In the genomic region with DNA sequence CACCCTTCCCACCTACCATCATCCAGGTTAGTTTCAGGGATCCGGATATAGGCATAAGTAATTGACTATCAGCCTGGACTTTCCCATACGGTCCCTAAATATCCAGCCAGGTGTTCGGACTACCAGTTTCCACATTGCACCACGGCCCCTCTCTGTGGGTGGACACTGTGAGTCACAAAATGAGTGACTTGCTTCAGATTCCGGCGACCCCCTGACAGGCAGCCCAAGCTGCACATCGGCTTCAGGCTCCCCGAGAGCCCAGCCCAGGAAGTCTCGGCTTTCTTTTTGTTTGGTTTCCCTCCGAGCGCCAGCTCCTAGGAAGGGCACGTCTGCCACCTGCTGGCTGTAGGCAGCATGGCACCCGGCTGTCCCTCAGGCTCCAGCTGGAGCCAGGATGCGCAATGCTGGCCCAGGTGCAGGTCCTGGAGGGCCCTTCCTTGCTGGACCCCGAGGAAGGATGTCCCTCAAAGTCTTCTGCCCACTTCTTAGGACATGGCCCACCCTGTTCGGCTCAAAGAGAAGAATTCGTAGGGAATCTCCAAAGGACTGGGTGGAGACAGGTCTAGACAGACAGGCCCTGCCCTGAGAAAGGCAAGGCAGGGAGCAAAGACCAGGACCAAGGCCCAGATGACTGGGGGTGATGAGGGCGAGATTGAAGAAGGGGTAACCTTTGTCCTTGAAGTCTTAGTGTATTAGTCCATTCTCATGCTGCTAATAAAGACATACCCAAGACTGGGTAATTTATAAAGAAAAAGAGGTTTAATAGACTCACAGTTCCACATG, we compare ENCODE assay signal across 8 cellular contexts. TPM values are rescaled to one million over a fixed set of nuclear protein-coding genes. Genes with fewer than 3 reads are reported as not detected.
A peak's percentile ranks its signal among the peaks of the same experiment; 100 is the strongest.
DNase-seq lines count a peak whose midpoint lies in the region; ATAC-seq and TF ChIP-seq lines count a peak whose summit lies in the region.

No MANE protein-coding gene starts in this region.

- H3K4me3 ChIP-seq in DND-41 (ENCODE audit: low read depth in 1 of 2, low read length in 2 of 2): peak overlapping the region in 1 of 2 experiments; percentile 50; a peak in 2 of 4 replicates
- H3K4me3 ChIP-seq in SK-N-MC: peak overlapping the region; percentile 58
- H3K4me3 ChIP-seq in trophoblast cell (ENCODE audit: low read depth, low read length): no peak overlapping the region
- H3K4me3 ChIP-seq in tibial artery: peak overlapping the region; percentile 37 to 50

- H3K4me1 Mint-ChIP-seq in activated naive CD4-positive, alpha-beta T cell treated with anti-CD3 and anti-CD28 coated beads, Interleukin-2, amount 50 U/mL, for 24 hours: no peaks in the 10 kb centered on the region

- H2AK5ac ChIP-seq in trophoblast cell (ENCODE audit: low read length): no peak overlapping the region

- no peaks in the 10 kb centered on the region for H3K27me3 Mint-ChIP-seq in activated naive CD4-positive, alpha-beta T cell treated with anti-CD3 and anti-CD28 coated beads, Interleukin-2, amount 50 U/mL, for 24 hours

- H3K79me2 ChIP-seq in DND-41 (ENCODE audit: insufficient read depth, low read length): no peaks in the 10 kb centered on the region
- H3K79me2 ChIP-seq in trophoblast cell (ENCODE audit: control insufficient read depth, insufficient read depth, low read length, poor library complexity): no peaks in the 10 kb centered on the region

- H3K14ac ChIP-seq in trophoblast cell (ENCODE audit: low read length): no peak overlapping the region

- H3K4ac ChIP-seq in trophoblast cell (ENCODE audit: low read depth, low read length): no peak overlapping the region

- H4K91ac ChIP-seq in trophoblast cell (ENCODE audit: low read depth, low read length): no peak overlapping the region

- in situ Hi-C loops in KBM-7 (cut with MboI; ENCODE audit: low pct_unique_long_range_greater_than_20kb, low sequenced_read_pairs): no loop called here

- no peak overlapping the region for H3K23ac ChIP-seq in trophoblast cell (ENCODE audit: low read length)

- H4K12ac ChIP-seq in trophoblast cell (ENCODE audit: low read depth, low read length): no peak overlapping the region

- no CpG with 5 or more reads among the region's 18 CpGs for WGBS in trophoblast cell (ENCODE audit: extremely low coverage, insufficient coverage, insufficient read length)

- H3K27me3 ChIP-seq in DND-41 (ENCODE audit: insufficient read depth, low read length, poor library complexity): no peaks in the 10 kb centered on the region
- peaks cover 5% of the 10 kb centered on the region for H3K27me3 ChIP-seq in trophoblast cell (ENCODE audit: insufficient read depth, low read length)
- no peaks in the 10 kb centered on the region for H3K27me3 ChIP-seq in tibial artery

- H3K9ac ChIP-seq in DND-41 (ENCODE audit: low read depth, low read length): peak overlapping the region; percentile 39
- H3K9ac ChIP-seq in SK-N-MC (ENCODE audit: insufficient read length): no peak overlapping the region
- H3K9ac ChIP-seq in trophoblast cell (ENCODE audit: low read length): no peak overlapping the region

- no peaks in the 10 kb centered on the region for H3K79me1 ChIP-seq in trophoblast cell (ENCODE audit: low read length)

- DNase-seq in DND-41 (peak; percentile 80), KBM-7 (peak; percentile 77), SK-N-MC (ENCODE audit: low read depth, low spot score) (no peak), head of caudate nucleus (peak; percentile 34 to 91 (median 78)), trophoblast cell (peak; percentile 68 to 88), tibial artery (peak; percentile 74 to 82)

- H3K4me2 ChIP-seq in DND-41 (ENCODE audit: insufficient read depth, low read length) (peak overlapping the region; percentile 69), trophoblast cell (ENCODE audit: low read length) (peak overlapping the region; percentile 31)

- H3K27ac Mint-ChIP-seq in activated naive CD4-positive, alpha-beta T cell treated with anti-CD3 and anti-CD28 coated beads, Interleukin-2, amount 50 U/mL, for 24 hours: no peak overlapping the region

- intact Hi-C loops in head of caudate nucleus (cut with DNase I): no loop called here
- intact Hi-C loops in tibial artery (cut with DNase I; ENCODE audit: low total_unique reads): no loop called here

- H3K4me1 ChIP-seq in DND-41 (ENCODE audit: insufficient read depth, low read length) (peaks cover 8% of the 10 kb centered on the region), trophoblast cell (ENCODE audit: control insufficient read depth in 1 of 2, insufficient read depth in 2 of 2, low read length in 2 of 2) (peaks cover under 1 to 2% of the 10 kb centered on the region in 2 experiments), tibial artery (peaks cover 0 to 4% (median 0%) of the 10 kb centered on the region in 4 donors)

- H3K27ac ChIP-seq in DND-41 (ENCODE audit: low read length) (peak overlapping the region; percentile 49), SK-N-MC (no peak overlapping the region), trophoblast cell (ENCODE audit: low read depth, low read length) (no peak overlapping the region), tibial artery (no peak overlapping the region)

- no peak overlapping the region for H2BK5ac ChIP-seq in trophoblast cell (ENCODE audit: low read depth, low read length, poor library complexity)

- no peaks in the 10 kb centered on the region for H3K9me3 ChIP-seq in DND-41 (ENCODE audit: insufficient read depth, low read length, severe bottlenecking)
- no peaks in the 10 kb centered on the region for H3K9me3 ChIP-seq in SK-N-MC (ENCODE audit: low read depth, low read length)
- H3K9me3 ChIP-seq in trophoblast cell (ENCODE audit: insufficient read depth, low read depth, low read length): no peaks in the 10 kb centered on the region
- no peaks in the 10 kb centered on the region for H3K9me3 ChIP-seq in tibial artery

- ATAC-seq in DND-41 (ENCODE audit: insufficient read depth, low read depth): peak; percentile 95
- peak; percentile 98 for ATAC-seq in GM21717 (IDR thresholded peaks at IDR 0.05; ENCODE audit: unreplicated experiment)

- no peak overlapping the region for H2BK12ac ChIP-seq in trophoblast cell (ENCODE audit: low read length)

- H4K8ac ChIP-seq in trophoblast cell (ENCODE audit: low read depth, low read length): no peak overlapping the region

- H2AFZ ChIP-seq in DND-41 (ENCODE audit: low read depth, low read length): peak overlapping the region; percentile 81
- no peak overlapping the region for H2AFZ ChIP-seq in trophoblast cell (ENCODE audit: insufficient read depth, low read length, poor library complexity)

- H3K9me3 Mint-ChIP-seq in activated naive CD4-positive, alpha-beta T cell treated with anti-CD3 and anti-CD28 coated beads, Interleukin-2, amount 50 U/mL, for 24 hours: no peaks in the 10 kb centered on the region

- TF ChIP-seq CTCF in DND-41 (IDR thresholded peaks at IDR 0.05; ENCODE audit: borderline replicate concordance, extremely low read depth, low read length, poor library complexity, severe bottlenecking) (peak; percentile 99), tibial artery (IDR thresholded peaks at IDR 0.05) (peak; percentile 98 to 100)

- H3K4me3 Mint-ChIP-seq in activated naive CD4-positive, alpha-beta T cell treated with anti-CD3 and anti-CD28 coated beads, Interleukin-2, amount 50 U/mL, for 24 hours: peak overlapping the region; percentile 70

- H3K36me3 ChIP-seq in DND-41 (ENCODE audit: insufficient read depth, low read length) (no peaks in the 10 kb centered on the region), SK-N-MC (ENCODE audit: insufficient read depth, low read length) (no peaks in the 10 kb centered on the region), trophoblast cell (ENCODE audit: control insufficient read depth in 1 of 2, insufficient read depth in 2 of 2, low read length in 2 of 2) (no peaks in the 10 kb centered on the region), tibial artery (no peaks in the 10 kb centered on the region)

- H3K36me3 Mint-ChIP-seq in activated naive CD4-positive, alpha-beta T cell treated with anti-CD3 and anti-CD28 coated beads, Interleukin-2, amount 50 U/mL, for 24 hours: no peaks in the 10 kb centered on the region

- H4K20me1 ChIP-seq in DND-41 (ENCODE audit: insufficient read depth, low read length): no peaks in the 10 kb centered on the region

- H3K18ac ChIP-seq in trophoblast cell (ENCODE audit: low read length): no peak overlapping the region

- no peak overlapping the region for H2BK120ac ChIP-seq in trophoblast cell (ENCODE audit: insufficient read depth, low read length, poor library complexity)

RNA-seq across cellular contexts. Expression of a gene that starts 10.6 kb away (rescaled TPM):
- 0.03 TPM in 2 replicates for polyA plus RNA-seq in trophoblast cell (2013)
